In genomic region chr2:56654936-56655335, GRCh38 we compare ENCODE assay signal across 24 cellular contexts.
"Had no signal": no experiment of that assay in that cellular context is flagged by ENCODE, and none has a peak within 500 bp of the region (broad histone marks: within the 10 kb centered on the region; RNA-seq: fewer than 3 reads in every experiment).

No MANE protein-coding gene starts in this region.

- DNase-seq: activated CD4-positive, alpha-beta T cell treated with anti-CD3 and anti-CD28 coated beads for 4 hours; activated CD4-positive, alpha-beta T cell treated with anti-CD3 and anti-CD28 coated beads, Interleukin-2, amount 50 U/mL, for 4 hours; activated CD4-positive, CD25-positive, alpha-beta regulatory T cell; activated naive CD4-positive, alpha-beta T cell; activated T-cell treated with anti-CD3 and anti-CD28 coated beads for 4 hours; activated T-cell treated with anti-CD3 and anti-CD28 coated beads, Interleukin-2, amount 50 U/mL, for 72 hours; anterior cingulate cortex; body of pancreas; effector memory CD8-positive, alpha-beta T cell; islet precursor cell; left colon; midbrain; naive thymus-derived CD4-positive, alpha-beta T cell; ovary; right lobe of liver; stimulated activated CD4-positive, alpha-beta T cell treated with anti-CD3 and anti-CD28 coated beads, Interleukin-12 subunit alpha, Interleukin-12 subunit beta, amount 100 ng/mL, for 4 hours; stimulated activated CD4-positive, alpha-beta T cell treated with anti-CD3 and anti-CD28 coated beads, Interleukin-4, amount 100 ng/mL, for 1 hour; trophoblast cell had no signal

- H3K36me3 ChIP-seq: ovary, right lobe of liver, thoracic aorta had no signal

- H3K9me3 ChIP-seq: body of pancreas, ovary, right lobe of liver, thoracic aorta had no signal

- H3K27me3 ChIP-seq: body of pancreas, ovary, right lobe of liver had no signal

- FAIRE-seq: frontal cortex, urothelium cell line had no signal

- H3K4me1 ChIP-seq: body of pancreas, right lobe of liver had no signal

- H3K27ac ChIP-seq: body of pancreas, coronary artery, ovary, right lobe of liver, skin epidermis, thoracic aorta had no signal

- H3K4me3 ChIP-seq: body of pancreas, coronary artery, ovary, right lobe of liver, skin epidermis, thoracic aorta had no signal

- ATAC-seq: activated naive CD4-positive, alpha-beta T cell treated with anti-CD3 and anti-CD28 coated beads, Interleukin-2, amount 50 U/mL, for 72 hours; activated T-cell treated with anti-CD3 and anti-CD28 coated beads, Interleukin-2, amount 50 U/mL, for 72 hours; body of pancreas; effector memory CD8-positive, alpha-beta T cell; left colon; naive thymus-derived CD4-positive, alpha-beta T cell; right lobe of liver had no signal
